ENCODE assay signal across 8 cellular contexts in genomic region chr5:36692791-36693763, GRCh38.
A peak's percentile ranks its signal among the peaks of the same experiment; 100 is the strongest.
DNase-seq lines count a peak whose midpoint lies in the region; ATAC-seq, FAIRE-seq and TF ChIP-seq lines count a peak whose summit lies in the region.

No MANE protein-coding gene starts in this region.

- no peaks in the 10 kb centered on the region; the same call in 1 of the 2 replicates for H4K20me1 ChIP-seq in GM12878 (ENCODE audit: control insufficient read depth, insufficient read depth)

- SMC1A ChIA-PET in GM12878 (lab: Charles Lee; ENCODE audit: uncharacterized antibody, unreplicated experiment) = interaction anchor here (1.0 to 9.4 kb wide), 11 partner anchors 9 to 428 kb away, joined by 3 to 101 read pairs (median 5); no protein-coding TSS in a partner anchor

- FAIRE-seq in GM12878 (lab: Jason Lieb, UNC) = peak; percentile 71

- RAD21 ChIA-PET in GM12878 (lab: Charles Lee; ENCODE audit: unreplicated experiment) = interaction anchor here (0.9 to 3.5 kb wide), 6 partner anchors 32 to 427 kb away, joined by 3 to 30 read pairs (median 3); no protein-coding TSS in a partner anchor

- peak; percentile 23 for DNase-seq in Caki2 (ENCODE audit: low read depth)
- no peak for DNase-seq in Panc1 (ENCODE audit: low read depth, low spot score)
- DNase-seq in GM12878 (ENCODE audit: low read depth, low spot score) = no peak
- DNase-seq in iPS DF 6.9 (ENCODE audit: low read depth, low spot score) = peak; percentile 67
- no peak for DNase-seq in retinal pigment epithelial cell (ENCODE audit: low read depth)
- DNase-seq in NCI-H2227 treated with DMSO at 0.1 percent for 48 hours (lab: John Stamatoyannopoulos, UW) = no peak

- H3K4me3 ChIP-seq in Panc1 (ENCODE audit: low read depth in 2 of 2, low read length in 2 of 2) = no peak overlapping the region; a peak in 1 of 4 replicates
- H3K4me3 ChIP-seq in GM12878 = no peak overlapping the region
- H3K4me3 ChIP-seq in iPS DF 6.9 (ENCODE audit: low read length) = peak overlapping the region; percentile 36; the same call in 1 of the 2 replicates
- peak overlapping the region; percentile 43 for H3K4me3 ChIP-seq in retinal pigment epithelial cell (ENCODE audit: low read length)

- H3K4me2 ChIP-seq in GM12878 (ENCODE audit: control insufficient read depth, insufficient read depth) = peak overlapping the region; percentile 66

- in situ Hi-C loops in Caki2 (cut with HindIII; ENCODE audit: low pct_unique_long_range_greater_than_20kb, low sequenced_read_pairs) = no loop called here
- in situ Hi-C loops in Panc1 (cut with HindIII; ENCODE audit: low pct_unique_long_range_greater_than_20kb, low sequenced_read_pairs) = no loop called here
- in situ Hi-C loops in GM12878 (cut with MboI) = loop anchor here (5.0 to 10.0 kb wide), 3 partner anchors 276 to 518 kb away; partner anchors contain the start of gene NADK2

- peak; percentile 87 for TF ChIP-seq RAD21 in GM12878 (IDR thresholded peaks at IDR 0.05; ENCODE audit: insufficient read depth, low read depth, low read length)

- H3K4me1 ChIP-seq in Panc1 (ENCODE audit: control insufficient read depth, insufficient read depth, low read length) (peaks cover 4% of the 10 kb centered on the region; the same call in 1 of the 2 replicates), GM12878 (ENCODE audit: control insufficient read depth, insufficient read depth, low read length) (peaks cover 10% of the 10 kb centered on the region), iPS DF 6.9 (ENCODE audit: control insufficient read depth, insufficient read depth, low read length) (no peaks in the 10 kb centered on the region)

- H3K36me3 ChIP-seq in Panc1 (ENCODE audit: control insufficient read depth, insufficient read depth, low read length) (no peaks in the 10 kb centered on the region), GM12878 (ENCODE audit: control insufficient read depth in 2 of 2, insufficient read depth in 2 of 2, low read length in 1 of 2) (no peaks in the 10 kb centered on the region), iPS DF 6.9 (ENCODE audit: control insufficient read depth, insufficient read depth, low read length) (no peaks in the 10 kb centered on the region)

- no peaks in the 10 kb centered on the region for H3K79me2 ChIP-seq in GM12878 (ENCODE audit: control insufficient read depth, insufficient read depth, low read length)

- BruUV-seq in Panc1 (replicated peaks; lab: Mats Ljungman, UMichigan) (no TSS peak), GM12878 (replicated peaks; lab: Mats Ljungman, UMichigan) (no TSS peak)

- intact Hi-C loops in Panc1 (cut with micrococcal nuclease; ENCODE audit: unreplicated experiment) (loop anchor here (5.0 kb wide), 1 partner anchor 186 kb away; no protein-coding TSS in a partner anchor), GM12878 (cut with micrococcal nuclease; ENCODE audit: unreplicated experiment) (loop anchor here (1.0 to 10.0 kb wide), 7 partner anchors 158 to 621 kb away; partner anchors contain the start of gene NADK2)

- TF ChIP-seq EP300 in GM12878 (IDR thresholded peaks at IDR 0.05; ENCODE audit: borderline replicate concordance in 1 of 2, control insufficient read depth in 1 of 2, low read depth in 2 of 2, low read length in 2 of 2) = no peak

- peak overlapping the region; percentile 64; the same call in 1 of the 2 replicates for H2AFZ ChIP-seq in GM12878 (ENCODE audit: control insufficient read depth, low read depth, low read length)

- H3K27ac ChIP-seq in Panc1 (ENCODE audit: low read length) (no peak overlapping the region), GM12878 (ENCODE audit: control insufficient read depth, insufficient read depth) (no peak overlapping the region), iPS DF 6.9 (ENCODE audit: low read length) (no peak overlapping the region)

- 18% methylated on average over 44 of the region's 44 CpGs for WGBS in GM12878 (ENCODE audit: insufficient coverage, insufficient replicate concordance, low lambda C conversion rate, missing lambda C conversion rate)
- no CpG with 5 or more reads among the region's 44 CpGs for WGBS in iPS DF 6.9 (ENCODE audit: insufficient coverage, insufficient read length)

- peak overlapping the region; percentile 11; the same call in 1 of the 2 replicates for H3K9ac ChIP-seq in GM12878 (ENCODE audit: control insufficient read depth, insufficient read depth, low read length)

- ATAC-seq in GM19351 (IDR thresholded peaks at IDR 0.05; ENCODE audit: unreplicated experiment) = peak; percentile 57
- peak; percentile 75 for ATAC-seq in HG03354 (IDR thresholded peaks at IDR 0.05; ENCODE audit: poor library complexity, severe bottlenecking, unreplicated experiment)
- ATAC-seq in Panc1 = peak; percentile 86
- peak; percentile 79 for ATAC-seq in GM12878

- no peaks in the 10 kb centered on the region; the same call in 1 of the 2 replicates for H3K27me3 ChIP-seq in Panc1 (ENCODE audit: control insufficient read depth, insufficient read depth, low read length)
- no peaks in the 10 kb centered on the region for H3K27me3 ChIP-seq in GM12878 (replicated peaks in 1 of 2; ENCODE audit: control insufficient read depth in 2 of 2, insufficient read depth in 2 of 2, low read length in 1 of 2)
- H3K27me3 ChIP-seq in iPS DF 6.9 (ENCODE audit: control insufficient read depth, insufficient read depth, low read length) = peaks cover 4% of the 10 kb centered on the region; the same call in 1 of the 2 replicates

- TF ChIP-seq POLR2A in GM12878 (IDR thresholded peaks at IDR 0.05; ENCODE audit: low read depth, low read length) = no peak

- peak; percentile 91 for TF ChIP-seq CTCF in Panc1 (IDR thresholded peaks at IDR 0.05)
- peak; percentile 77 to 90 (median 80) for TF ChIP-seq CTCF in GM12878 (IDR thresholded peaks at IDR 0.05 in 2 of 3, conservative IDR thresholded peaks at IDR 0.05 in 1 of 3; ENCODE audit: control insufficient read depth in 2 of 3, extremely low read depth in 1 of 3, insufficient read depth in 1 of 3, low read depth in 3 of 3, low read length in 3 of 3)
- TF ChIP-seq CTCF in retinal pigment epithelial cell (conservative IDR thresholded peaks at IDR 0.05; ENCODE audit: low read depth, low read length) = peak; percentile 82

- H3K9me3 ChIP-seq in Panc1 (ENCODE audit: control insufficient read depth, insufficient read depth, low read depth, low read length) (no peaks in the 10 kb centered on the region), GM12878 (replicated peaks; ENCODE audit: control insufficient read depth, insufficient read depth, low read length) (no peaks in the 10 kb centered on the region), iPS DF 6.9 (ENCODE audit: control insufficient read depth, insufficient read depth, low read length) (no peaks in the 10 kb centered on the region)

- POLR2A ChIA-PET in Panc1 (lab: Charles Lee) (no interaction called here), GM12878 (lab: Charles Lee) (interaction anchor here (1.3 to 4.2 kb wide), 2 partner anchors 20 to 30 kb away, joined by 3 to 18 read pairs; no protein-coding TSS in a partner anchor)

- CTCF ChIA-PET in Panc1 (lab: Charles Lee) = interaction anchor here (0.7 to 1.0 kb wide), 3 partner anchors 188 to 614 kb away, joined by 4 to 7 read pairs (median 4); no protein-coding TSS in a partner anchor
- CTCF ChIA-PET in GM12878 (lab: Yijun Ruan, JAX) = interaction anchor here (0.5 to 8.5 kb wide), 24 partner anchors 8 to 720 kb away, joined by 3 to 202 read pairs (median 5); partner anchors contain the start of genes LMBRD2 and SKP2

TF ChIP-seq in GM12878, 131 proteins besides CTCF, POLR2A, EP300 and RAD21 (continues in another document):
- TF ChIP-seq TARDBP (IDR thresholded peaks at IDR 0.05; ENCODE audit: borderline replicate concordance) (no peak), ATF7 (IDR thresholded peaks at IDR 0.05; ENCODE audit: low read depth) (no peak), SP1 (IDR thresholded peaks at IDR 0.05; ENCODE audit: low read depth, low read length) (no peak), RBBP5 (conservative IDR thresholded peaks at IDR 0.05) (no peak), IKZF1 (conservative IDR thresholded peaks at IDR 0.05) (no peak), HCFC1 (IDR thresholded peaks at IDR 0.05; ENCODE audit: low read length) (no peak), IKZF2 (IDR thresholded peaks at IDR 0.05) (no peak), EGR1 (IDR thresholded peaks at IDR 0.05; ENCODE audit: borderline replicate concordance in 1 of 2, low read depth in 2 of 2, low read length in 2 of 2) (no peak), ASH2L (IDR thresholded peaks at IDR 0.05; ENCODE audit: borderline replicate concordance, low read depth) (no peak), HDAC2 (IDR thresholded peaks at IDR 0.05) (no peak), ZNF24 (IDR thresholded peaks at IDR 0.05) (no peak), BHLHE40 (IDR thresholded peaks at IDR 0.05; ENCODE audit: borderline replicate concordance in 1 of 2, low read depth in 2 of 2, low read length in 1 of 2) (0 out of 4 replicates have a peak, but pooled peaks of 1 of the 2 experiments have one; percentile 3), FOXK2 (IDR thresholded peaks at IDR 0.05) (no peak), IRF4 (IDR thresholded peaks at IDR 0.05; ENCODE audit: low read depth, low read length) (no peak), SMC3 (IDR thresholded peaks at IDR 0.05; ENCODE audit: borderline replicate concordance, low read length) (peak; percentile 56; the same call in 1 of the 2 replicates), ZNF207 (IDR thresholded peaks at IDR 0.05; ENCODE audit: borderline replicate concordance) (no peak), NR2F1 (conservative IDR thresholded peaks at IDR 0.05) (peak; percentile 48; the same call in 1 of the 2 replicates), SMAD1 (IDR thresholded peaks at IDR 0.05; ENCODE audit: low read depth, partially characterized antibody) (no peak), POLR2AphosphoS5 (IDR thresholded peaks at IDR 0.05; ENCODE audit: low read length) (no peak)

Comparison
In these comparisons a context has a peak if more than half of its experiments do, and no peak if none do; other contexts are left out.
1. DNase-seq: peak in Caki2 (single experiment) and iPS DF 6.9 (single experiment); none in Panc1 (single experiment), GM12878 (single experiment), retinal pigment epithelial cell (single experiment) and NCI-H2227 treated with DMSO at 0.1 percent for 48 hours (single experiment).
2. H3K4me3 ChIP-seq: peak in iPS DF 6.9 (single experiment) and retinal pigment epithelial cell (single experiment); none in Panc1 (0 of 2) and GM12878 (single experiment).
3. Peak in every context shown above with its lines, with median percentiles within 50 percentile points of each other: ATAC-seq and CTCF ChIP-seq.